Comparison of ENCODE assay signal across 2 cellular contexts in genomic region chr22:27242474-27242873, GRCh38.
A peak's percentile ranks its signal among the peaks of the same experiment; 100 is the strongest.
TF ChIP-seq lines count a peak whose summit lies in the region.

No MANE protein-coding gene starts in this region.

TF ChIP-seq in HEK293, 187 proteins besides CTCF, POLR2A, EP300 and RAD21:
- TF ChIP-seq ZSCAN4 (tag by site-specific recombination; IDR thresholded peaks at IDR 0.05), result 0 out of 2 replicates have a peak, but pooled peaks have one; percentile 5
- TF ChIP-seq GFI1B (tag by site-specific recombination; IDR thresholded peaks at IDR 0.05), result no peak
- no peak for TF ChIP-seq GLI2 (tag by site-specific recombination; IDR thresholded peaks at IDR 0.05; ENCODE audit: borderline replicate concordance, low read depth)
- peak; percentile 31; the same call in 1 of the 2 replicates for TF ChIP-seq ZNF335 (tag by site-specific recombination; conservative IDR thresholded peaks at IDR 0.05)
- TF ChIP-seq ZNF449 (tag by site-specific recombination; IDR thresholded peaks at IDR 0.05), result no peak
- peak; percentile 90 for TF ChIP-seq PRDM10 (tag by site-specific recombination; IDR thresholded peaks at IDR 0.05)
- peak; percentile 10; the same call in 1 of the 2 replicates for TF ChIP-seq ZNF157 (tag by site-specific recombination; IDR thresholded peaks at IDR 0.05)
- TF ChIP-seq ZNF701 (tag by site-specific recombination; IDR thresholded peaks at IDR 0.05), result no peak
- no peak for TF ChIP-seq KLF17 (tag by site-specific recombination; IDR thresholded peaks at IDR 0.05)
- no peak for TF ChIP-seq ZBTB26 (tag by site-specific recombination; optimal IDR thresholded peaks at IDR 0.05)
- peak; percentile 48; the same call in 1 of the 2 replicates for TF ChIP-seq ZNF366 (tag by site-specific recombination; conservative IDR thresholded peaks at IDR 0.05)
TF ChIP-seq in HEK293: peak in this region for 5.

TF ChIP-seq in H1, 55 proteins besides CTCF, POLR2A, EP300 and RAD21 (continued from another document):
- no peak for TF ChIP-seq GABPA (IDR thresholded peaks at IDR 0.05; ENCODE audit: borderline replicate concordance, insufficient read depth, low read length)
- no peak for TF ChIP-seq KDM5A (IDR thresholded peaks at IDR 0.05; ENCODE audit: low read length)
- no peak for TF ChIP-seq CHD7 (IDR thresholded peaks at IDR 0.05; ENCODE audit: insufficient replicate concordance, low read length)
- no peak for TF ChIP-seq MAFK (IDR thresholded peaks at IDR 0.05; ENCODE audit: low read depth, low read length)
- no peak for TF ChIP-seq ATF3 (IDR thresholded peaks at IDR 0.05; ENCODE audit: insufficient read depth, low read depth, low read length)
- no peak for TF ChIP-seq SP2 (IDR thresholded peaks at IDR 0.05; ENCODE audit: low read length)
- no peak for TF ChIP-seq BRCA1 (IDR thresholded peaks at IDR 0.05; ENCODE audit: low read depth, low read length)
- TF ChIP-seq RFX5 (IDR thresholded peaks at IDR 0.05; ENCODE audit: borderline replicate concordance, low read depth, low read length), result no peak
- no peak for TF ChIP-seq TBP (IDR thresholded peaks at IDR 0.05; ENCODE audit: low read depth, low read length)
- no peak for TF ChIP-seq USF2 (IDR thresholded peaks at IDR 0.05; ENCODE audit: low read length)
- no peak for TF ChIP-seq POLR2AphosphoS5 (IDR thresholded peaks at IDR 0.05; ENCODE audit: low read depth, low read length)
